ENCODE assay signal across 1 cellular context in the genomic region with DNA sequence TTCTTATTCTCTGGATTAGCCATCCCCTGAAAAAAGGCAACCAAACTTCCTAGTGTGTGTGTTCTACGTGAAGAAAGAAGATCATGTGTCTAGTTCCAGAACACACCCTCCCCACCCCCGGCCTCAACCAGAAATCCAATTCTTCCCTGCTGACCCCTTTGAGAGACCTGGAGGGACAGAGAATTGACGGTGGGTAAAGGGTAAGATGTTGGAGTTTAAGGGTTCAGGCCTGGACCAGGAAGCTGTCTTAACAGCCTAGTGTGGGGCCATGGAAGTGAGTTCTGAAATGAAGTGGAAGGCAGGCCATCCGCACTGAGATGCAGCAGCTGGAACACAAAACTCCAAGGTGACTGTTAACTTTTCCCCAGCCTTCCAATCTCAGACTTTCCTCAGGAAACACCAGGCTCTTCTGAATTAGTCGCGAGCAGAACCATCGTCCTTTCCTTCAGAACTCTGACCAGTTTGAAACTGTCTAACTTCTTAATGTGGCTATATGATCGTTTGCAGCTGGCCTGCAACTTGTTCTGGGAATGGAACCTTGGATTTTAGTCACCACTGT.
TF ChIP-seq lines count a peak whose summit lies in the region.

No MANE protein-coding gene starts in this region.

TF ChIP-seq in endothelial cell of umbilical vein, 7 proteins besides CTCF, POLR2A, EP300 and RAD21:
- TF ChIP-seq MYC (IDR thresholded peaks at IDR 0.05; ENCODE audit: low read depth, low read length) (no peak), POLR2AphosphoS5 (IDR thresholded peaks at IDR 0.05; ENCODE audit: insufficient read depth, low read depth, low read length) (no peak), EZH2 (IDR thresholded peaks at IDR 0.05; ENCODE audit: borderline replicate concordance, low read depth, low read length, severe bottlenecking) (no peak), GATA2 (IDR thresholded peaks at IDR 0.05; ENCODE audit: insufficient read depth, insufficient read length, low read depth, low read length) (no peak), FOS (IDR thresholded peaks at IDR 0.05; ENCODE audit: borderline replicate concordance, insufficient read depth, low read length) (no peak), JUN (IDR thresholded peaks at IDR 0.05; ENCODE audit: borderline replicate concordance, insufficient read depth, insufficient read length, low read depth) (no peak)
- TF ChIP-seq, protein P1, sequence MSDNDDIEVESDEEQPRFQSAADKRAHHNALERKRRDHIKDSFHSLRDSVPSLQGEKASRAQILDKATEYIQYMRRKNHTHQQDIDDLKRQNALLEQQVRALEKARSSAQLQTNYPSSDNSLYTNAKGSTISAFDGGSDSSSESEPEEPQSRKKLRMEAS (IDR thresholded peaks at IDR 0.05; ENCODE audit: insufficient read depth, insufficient read length), result no peak
